Comparison of ENCODE assay signal across 1 cellular context in the genomic region with DNA sequence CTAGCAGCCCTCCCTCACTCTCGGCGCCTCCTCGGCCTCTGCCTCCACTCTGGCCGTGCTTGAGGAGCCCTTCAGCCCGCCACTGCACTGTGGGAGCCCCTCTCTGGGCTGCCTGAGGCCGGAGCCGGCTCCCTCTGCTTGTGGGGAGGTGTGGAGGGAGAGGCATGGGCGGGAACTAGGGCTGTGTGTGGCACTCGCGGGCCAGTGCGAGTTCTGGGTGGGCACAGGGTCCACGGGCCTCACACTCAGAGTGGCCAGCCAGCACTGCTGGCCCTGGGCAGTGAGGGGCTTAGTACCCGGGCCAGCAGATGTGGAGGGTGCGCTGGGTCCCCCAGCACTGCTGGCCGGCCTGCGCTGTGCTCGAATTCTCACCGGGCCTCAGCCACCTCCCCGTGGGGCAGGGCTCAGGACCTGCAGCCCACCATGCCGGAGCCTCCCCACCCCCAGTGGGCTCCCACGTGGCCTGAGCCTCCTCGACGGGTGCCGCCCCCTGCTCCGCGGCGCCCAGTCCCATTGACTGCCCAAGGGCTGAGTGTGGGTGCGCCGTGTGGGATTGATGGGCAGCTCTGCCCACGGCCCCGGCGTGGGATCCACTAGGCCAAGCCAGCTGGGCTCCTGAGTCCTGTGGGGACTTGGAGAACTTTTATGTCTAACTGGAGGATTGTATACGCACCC.
TF ChIP-seq lines count a peak whose summit lies in the region.

No MANE protein-coding gene starts in this region.

TF ChIP-seq in HepG2, 621 proteins besides CTCF, POLR2A, EP300 and RAD21:
- TF ChIP-seq ZNF850 (CRISPR knock-in tag; conservative IDR thresholded peaks at IDR 0.05) (0 out of 2 replicates have a peak, but pooled peaks have one; percentile 52), SUZ12 (IDR thresholded peaks at IDR 0.05; ENCODE audit: low read depth, low read length) (no peak)
